ENCODE assay signal across 25 cellular contexts in the genomic region with DNA sequence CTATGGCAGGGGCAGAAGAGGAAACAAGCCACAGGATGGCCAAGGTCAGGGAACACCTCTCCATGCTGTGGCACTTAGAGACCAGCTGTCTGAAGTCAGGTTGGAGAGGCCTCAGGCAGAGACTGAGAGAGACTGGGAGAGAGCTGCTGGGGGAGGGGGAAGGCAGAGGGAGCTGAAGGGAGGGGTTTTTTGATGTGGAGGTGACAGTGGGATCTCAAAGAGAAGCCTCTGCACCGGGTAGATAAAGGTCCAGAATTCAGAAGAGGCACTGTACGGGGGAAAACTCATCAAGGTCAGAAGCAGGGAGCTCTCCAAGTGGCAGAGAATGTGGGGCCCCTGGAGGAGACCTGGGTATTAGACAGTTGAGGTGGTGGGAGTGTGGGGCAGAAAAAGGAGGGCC.
"Had no signal": no experiment of that assay in that cellular context is flagged by ENCODE, and none has a peak within 500 bp of the region (broad histone marks: within the 10 kb centered on the region; RNA-seq: fewer than 3 reads in every experiment).

No MANE protein-coding gene starts in this region.

- H3K4me1 ChIP-seq: gastrocnemius medialis, heart left ventricle, pancreas, prostate gland, right atrium auricular region, suprapubic skin, transverse colon, upper lobe of right lung, uterus had no signal

- H3K27me3 ChIP-seq: gastrocnemius medialis, hepatocyte, neutrophil, pancreas, right atrium auricular region, suprapubic skin, transverse colon, upper lobe of right lung, uterus had no signal

- H3K36me3 Mint-ChIP-seq: memory B cell; natural killer cell; stimulated activated effector memory CD8-positive, alpha-beta T cell treated with anti-CD3 and anti-CD28 coated beads, Interleukin-12 subunit alpha, Interleukin-12 subunit beta, amount 100 ng/mL, for 72 hours had no signal

- H3K36me3 ChIP-seq: gastrocnemius medialis, heart left ventricle, neutrophil, pancreas, prostate gland, right atrium auricular region, suprapubic skin, transverse colon, upper lobe of right lung, uterus had no signal

- H3K4me3 Mint-ChIP-seq: effector memory CD8-positive, alpha-beta T cell; memory B cell; natural killer cell; neural crest cell; stimulated activated effector memory CD8-positive, alpha-beta T cell treated with anti-CD3 and anti-CD28 coated beads, Interleukin-12 subunit alpha, Interleukin-12 subunit beta, amount 100 ng/mL, for 72 hours; stimulated activated naive CD8-positive, alpha-beta T cell treated with anti-CD3 and anti-CD28 coated beads, Interleukin-15, Interleukin-2, amounts not matched to agents 100 ng/mL and 50 ng/mL, for 24 hours had no signal

- DNase-seq: cortex of kidney; effector memory CD8-positive, alpha-beta T cell; gastrocnemius medialis; heart left ventricle; kidney; natural killer cell; pancreas; stimulated activated CD4-positive, alpha-beta T cell treated with anti-CD3 and anti-CD28 coated beads, Interleukin-12 subunit alpha, Interleukin-12 subunit beta, amount 100 ng/mL, for 4 hours; stimulated activated CD4-positive, alpha-beta T cell treated with anti-CD3 and anti-CD28 coated beads, Interleukin-1b, Interleukin-23, amount 100 ng/mL, for 48 hours; stimulated activated CD4-positive, alpha-beta T cell treated with anti-CD3 and anti-CD28 coated beads, Interleukin-4, amount 100 ng/mL, for 24 hours; upper lobe of right lung; uterus had no signal

- ATAC-seq: effector memory CD8-positive, alpha-beta T cell; gastrocnemius medialis; natural killer cell; pancreas; sciatic nerve; stimulated activated effector memory CD8-positive, alpha-beta T cell treated with anti-CD3 and anti-CD28 coated beads, Interleukin-12 subunit alpha, Interleukin-12 subunit beta, amount 100 ng/mL, for 72 hours; upper lobe of right lung had no signal

- H3K9me3 Mint-ChIP-seq: effector memory CD8-positive, alpha-beta T cell; natural killer cell; stimulated activated naive CD8-positive, alpha-beta T cell treated with anti-CD3 and anti-CD28 coated beads, Interleukin-15, Interleukin-2, amounts not matched to agents 100 ng/mL and 50 ng/mL, for 24 hours had no signal

- H3K27me3 Mint-ChIP-seq: stimulated activated naive CD8-positive, alpha-beta T cell treated with anti-CD3 and anti-CD28 coated beads, Interleukin-15, Interleukin-2, amounts not matched to agents 100 ng/mL and 50 ng/mL, for 24 hours had no signal

- H3K27ac Mint-ChIP-seq: effector memory CD8-positive, alpha-beta T cell; memory B cell; natural killer cell; stimulated activated effector memory CD8-positive, alpha-beta T cell treated with anti-CD3 and anti-CD28 coated beads, Interleukin-12 subunit alpha, Interleukin-12 subunit beta, amount 100 ng/mL, for 72 hours; stimulated activated naive CD8-positive, alpha-beta T cell treated with anti-CD3 and anti-CD28 coated beads, Interleukin-15, Interleukin-2, amounts not matched to agents 100 ng/mL and 50 ng/mL, for 24 hours had no signal

- H3K4me1 Mint-ChIP-seq: memory B cell; natural killer cell; neural crest cell; stimulated activated effector memory CD8-positive, alpha-beta T cell treated with anti-CD3 and anti-CD28 coated beads, Interleukin-12 subunit alpha, Interleukin-12 subunit beta, amount 100 ng/mL, for 72 hours had no signal

- H3K4me3 ChIP-seq: gastrocnemius medialis, heart left ventricle, hepatocyte, lung, pancreas, prostate gland, right atrium auricular region, smooth muscle cell, suprapubic skin, transverse colon, upper lobe of right lung, uterus had no signal

- H3K9me3 ChIP-seq: gastrocnemius medialis, heart left ventricle, neutrophil, pancreas, prostate gland, right atrium auricular region, suprapubic skin, transverse colon, upper lobe of right lung, uterus had no signal

- H3K27ac ChIP-seq: gastrocnemius medialis, heart left ventricle, hepatocyte, neutrophil, pancreas, prostate gland, right atrium auricular region, suprapubic skin, transverse colon, upper lobe of right lung, uterus had no signal
